In the genomic region with DNA sequence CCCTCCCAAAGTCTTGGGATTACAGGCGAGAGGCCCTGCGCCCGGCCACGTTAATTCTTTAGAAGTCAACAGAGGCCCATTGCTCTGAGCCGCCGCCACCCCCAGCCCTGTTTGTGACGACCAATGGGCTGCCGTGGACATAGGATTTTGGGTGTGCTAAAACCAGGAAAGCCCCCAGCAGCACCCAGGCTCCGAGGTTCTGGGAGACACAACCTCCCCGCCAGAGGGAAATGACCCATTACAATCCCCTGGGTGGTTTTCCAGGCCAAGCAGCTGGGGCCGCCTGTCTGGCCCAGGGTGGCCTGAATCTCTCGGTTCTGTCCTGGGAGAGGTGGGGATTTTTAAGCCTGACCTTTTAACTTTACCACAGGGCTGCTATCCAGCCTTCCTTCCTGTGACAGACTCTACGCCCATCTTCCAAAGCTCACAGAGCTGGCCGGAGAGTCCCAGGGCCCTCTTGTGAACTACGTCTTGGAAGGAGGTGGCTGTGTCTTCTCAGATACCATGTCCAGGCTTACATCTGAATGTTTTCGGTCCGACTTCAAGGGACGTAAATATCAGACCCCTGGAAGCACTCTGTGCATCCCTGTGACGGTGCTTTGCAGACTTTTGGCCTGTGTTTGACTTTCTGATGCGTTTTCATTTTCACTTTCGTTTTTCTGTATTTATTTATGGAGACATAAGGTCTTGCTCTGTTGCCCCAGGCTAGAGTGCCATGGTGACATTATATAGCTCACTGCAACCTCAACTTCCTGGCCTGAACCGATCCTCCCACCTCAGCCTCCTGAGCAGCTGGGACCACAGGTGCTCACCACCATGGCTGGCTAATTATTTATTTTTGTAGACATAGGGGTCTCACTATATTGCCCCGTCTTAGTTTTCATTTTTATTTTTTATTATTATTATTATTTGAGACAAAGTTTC, we compare ENCODE assay signal across 1 cellular context.
TF ChIP-seq lines count a peak whose summit lies in the region.

No MANE protein-coding gene starts in this region.

TF ChIP-seq in GM23338, 12 proteins besides CTCF, POLR2A, EP300 and RAD21 (continued from another document):
- TF ChIP-seq ZNF462 (CRISPR knock-in tag; IDR thresholded peaks at IDR 0.05) (no peak), ZNF331 (CRISPR knock-in tag; IDR thresholded peaks at IDR 0.05; ENCODE audit: low read depth) (no peak), CREB1 (CRISPR knock-in tag; IDR thresholded peaks at IDR 0.05; ENCODE audit: low read depth) (no peak), EZH2 (IDR thresholded peaks at IDR 0.05; ENCODE audit: low read depth, unreplicated experiment) (no peak), NANOG (IDR thresholded peaks at IDR 0.05; ENCODE audit: borderline replicate concordance) (no peak), POLR2AphosphoS5 (IDR thresholded peaks at IDR 0.05; ENCODE audit: low read depth) (no peak), EZH2phosphoT487 (IDR thresholded peaks at IDR 0.05; ENCODE audit: unreplicated experiment) (no peak)
